18 cellular contexts compared by ENCODE assay signal in genomic region chr1:32309960-32310359, GRCh38. TPM values are rescaled to one million over a fixed set of nuclear protein-coding genes. Genes with fewer than 3 reads are reported as not detected.
DNase-seq lines count a peak whose midpoint lies in the region; ATAC-seq and TF ChIP-seq lines count a peak whose summit lies in the region.
"Had no signal": no experiment of that assay in that cellular context is flagged by ENCODE, and none has a peak within 500 bp of the region (broad histone marks: within the 10 kb centered on the region; RNA-seq: fewer than 3 reads in every experiment).

No MANE protein-coding gene starts in this region.

- POLR2A ChIA-PET in activated CD8-positive, alpha-beta T cell treated with anti-CD3 and anti-CD28 coated beads for 36 hours (lab: Charles Lee), result interaction anchor here (0.6 to 1.3 kb wide), 2 partner anchors 22 to 42 kb away, joined by 3 to 4 read pairs; no protein-coding TSS in a partner anchor

- no peaks in the 10 kb centered on the region for H3K27me3 Mint-ChIP-seq in activated T-cell treated with anti-CD3 and anti-CD28 coated beads, Interleukin-2, amount 50 U/mL, for 72 hours (ENCODE audit: low read depth)
- H3K27me3 Mint-ChIP-seq in activated CD8-positive, alpha-beta T cell treated with anti-CD3 and anti-CD28 coated beads for 36 hours, result no peaks in the 10 kb centered on the region
- peaks cover 4% of the 10 kb centered on the region for H3K27me3 Mint-ChIP-seq in nephron progenitor cell (ENCODE audit: low read depth, poor library complexity)
- H3K27me3 Mint-ChIP-seq: activated CD4-positive, alpha-beta T cell treated with anti-CD3 and anti-CD28 coated beads, Interleukin-2, amount 10 ng/mL, durations not matched to agents 24 days and 14 days had no signal

- no peaks in the 10 kb centered on the region for H3F3A ChIP-seq in MM.1S (ENCODE audit: insufficient read depth, low read length)

- no peak for TF ChIP-seq CTCF in activated CD8-positive, alpha-beta T cell treated with anti-CD3 and anti-CD28 coated beads for 36 hours (IDR thresholded peaks at IDR 0.05)
- TF ChIP-seq CTCF in nephron progenitor cell (IDR thresholded peaks at IDR 0.05), result no peak
- no peak for TF ChIP-seq CTCF in MM.1S (IDR thresholded peaks at IDR 0.05; ENCODE audit: low read length)

- peaks cover 57% of the 10 kb centered on the region for H3K4me1 Mint-ChIP-seq in activated T-cell treated with anti-CD3 and anti-CD28 coated beads, Interleukin-2, amount 50 U/mL, for 72 hours (ENCODE audit: low read depth)
- peaks cover 57% of the 10 kb centered on the region for H3K4me1 Mint-ChIP-seq in activated CD8-positive, alpha-beta T cell treated with anti-CD3 and anti-CD28 coated beads for 36 hours (ENCODE audit: low read depth)
- peaks cover 32% of the 10 kb centered on the region for H3K4me1 Mint-ChIP-seq in nephron progenitor cell

- intact Hi-C loops in activated CD8-positive, alpha-beta T cell treated with anti-CD3 and anti-CD28 coated beads for 36 hours (cut with micrococcal nuclease), result no loop called here

- H3K79me2 ChIP-seq in MM.1S (ENCODE audit: low read length), result peaks cover 95% of the 10 kb centered on the region

- no peak overlapping the region for H2AFZ ChIP-seq in MM.1S (ENCODE audit: low read length)

- H3K9me3 Mint-ChIP-seq in activated T-cell treated with anti-CD3 and anti-CD28 coated beads, Interleukin-2, amount 50 U/mL, for 72 hours, result no peaks in the 10 kb centered on the region
- peaks cover 2% of the 10 kb centered on the region for H3K9me3 Mint-ChIP-seq in activated CD8-positive, alpha-beta T cell treated with anti-CD3 and anti-CD28 coated beads for 36 hours
- H3K9me3 Mint-ChIP-seq in nephron progenitor cell, result peaks cover 11% of the 10 kb centered on the region
- H3K9me3 Mint-ChIP-seq: activated CD4-positive, alpha-beta T cell treated with anti-CD3 and anti-CD28 coated beads, Interleukin-2, amount 10 ng/mL, durations not matched to agents 24 days and 14 days had no signal

- no peak overlapping the region for H3K4me2 ChIP-seq in MM.1S (ENCODE audit: low read depth, low read length)
- H3K4me2 ChIP-seq: KMS-11 had no signal

- H3K4me3 ChIP-seq in MM.1S (ENCODE audit: low read length), result no peak overlapping the region
- H3K4me3 ChIP-seq: coronary artery, tibial artery had no signal

- H3K9me2 ChIP-seq in MM.1S (replicated peaks; ENCODE audit: insufficient read depth, low read length), result no peaks in the 10 kb centered on the region

- H4K20me1 ChIP-seq in MM.1S (ENCODE audit: insufficient read depth, low read length), result 0 out of 2 replicates have a peak, but pooled peaks cover 4% of the 10 kb centered on the region

- no peak for ATAC-seq in activated T-cell treated with anti-CD3 and anti-CD28 coated beads, Interleukin-2, amount 50 U/mL, for 72 hours (replicated peaks in 1 of 2)
- ATAC-seq in activated CD8-positive, alpha-beta T cell treated with anti-CD3 and anti-CD28 coated beads for 36 hours, result no peak
- no peak for ATAC-seq in HG03159 (IDR thresholded peaks at IDR 0.05; ENCODE audit: unreplicated experiment)
- ATAC-seq: activated T-cell treated with anti-CD3 and anti-CD28 coated beads, Interleukin-2, amount 50 U/mL, for 4 hours; esophagus mucosa had no signal

- H3K36me3 ChIP-seq in MM.1S (replicated peaks; ENCODE audit: insufficient read depth, low read length), result peaks cover 5% of the 10 kb centered on the region; the same call in 1 of the 2 replicates

- H3K4me1 ChIP-seq in MM.1S (ENCODE audit: low read length), result no peaks in the 10 kb centered on the region

- H3K4me3 Mint-ChIP-seq in activated T-cell treated with anti-CD3 and anti-CD28 coated beads, Interleukin-2, amount 50 U/mL, for 72 hours, result no peak overlapping the region
- H3K4me3 Mint-ChIP-seq in activated CD8-positive, alpha-beta T cell treated with anti-CD3 and anti-CD28 coated beads for 36 hours, result no peak overlapping the region
- no peak overlapping the region for H3K4me3 Mint-ChIP-seq in nephron progenitor cell
- H3K4me3 Mint-ChIP-seq: activated CD4-positive, alpha-beta T cell treated with anti-CD3 and anti-CD28 coated beads, Interleukin-2, amount 10 ng/mL, durations not matched to agents 24 days and 14 days; activated T-cell treated with anti-CD3 and anti-CD28 coated beads, Interleukin-2, amount 50 U/mL, for 4 hours had no signal

- peaks cover 4 to 23% of the 10 kb centered on the region in 2 donors for H3K36me3 Mint-ChIP-seq in activated T-cell treated with anti-CD3 and anti-CD28 coated beads, Interleukin-2, amount 50 U/mL, for 72 hours (ENCODE audit: insufficient read depth in 2 of 2)
- H3K36me3 Mint-ChIP-seq in activated CD8-positive, alpha-beta T cell treated with anti-CD3 and anti-CD28 coated beads for 36 hours (ENCODE audit: low read depth), result peaks cover 43% of the 10 kb centered on the region
- peaks cover 47% of the 10 kb centered on the region for H3K36me3 Mint-ChIP-seq in nephron progenitor cell (ENCODE audit: low read depth)

- no peak for DNase-seq in activated T-cell treated with anti-CD3 and anti-CD28 coated beads, Interleukin-2, amount 50 U/mL, for 72 hours
- DNase-seq in activated T-cell treated with anti-CD3 and anti-CD28 coated beads, Interleukin-2, amount 50 U/mL, for 48 hours, result no peak
- DNase-seq in activated CD8-positive, alpha-beta T cell treated with anti-CD3 and anti-CD28 coated beads for 36 hours, result no peak
- DNase-seq in nephron progenitor cell (no peak), MM.1S (no peak)
- DNase-seq: activated CD4-positive, alpha-beta T cell treated with anti-CD3 and anti-CD28 coated beads, Interleukin-2, amount 10 ng/mL, durations not matched to agents 24 days and 14 days; activated T-cell treated with anti-CD3 and anti-CD28 coated beads, Interleukin-2, amount 50 U/mL, for 4 hours; aorta; glutamatergic neuron; NCI-H1436; NCI-H446; Right ventricle myocardium superior; stimulated activated CD4-positive, alpha-beta T cell treated with anti-CD3 and anti-CD28 coated beads, Interleukin-2, amount 100 ng/mL, for 48 hours; tibial artery had no signal

- H3K9ac ChIP-seq in MM.1S (ENCODE audit: low read length), result no peak overlapping the region
- H3K9ac ChIP-seq: KMS-11 had no signal

- H3K9me3 ChIP-seq in MM.1S (replicated peaks; ENCODE audit: insufficient read depth, low read length), result no peaks in the 10 kb centered on the region
- H3K9me3 ChIP-seq: tibial artery had no signal

- H3K27me3 ChIP-seq in MM.1S (replicated peaks; ENCODE audit: insufficient read depth, low read length), result no peaks in the 10 kb centered on the region
- H3K27me3 ChIP-seq: tibial artery had no signal

- CTCF ChIA-PET in activated CD8-positive, alpha-beta T cell treated with anti-CD3 and anti-CD28 coated beads for 36 hours (lab: Charles Lee), result interaction anchor here (1.7 kb wide), 1 partner anchor 19 kb away, joined by 4 read pairs; no protein-coding TSS in a partner anchor

- peak overlapping the region; percentile 1 for H3K27ac Mint-ChIP-seq in activated T-cell treated with anti-CD3 and anti-CD28 coated beads, Interleukin-2, amount 50 U/mL, for 72 hours
- peak overlapping the region; percentile 55 for H3K27ac Mint-ChIP-seq in activated CD8-positive, alpha-beta T cell treated with anti-CD3 and anti-CD28 coated beads for 36 hours
- peak overlapping the region; percentile 31 for H3K27ac Mint-ChIP-seq in nephron progenitor cell

- H3K27ac ChIP-seq in MM.1S (ENCODE audit: low read length), result no peak overlapping the region
- H3K27ac ChIP-seq: coronary artery, KMS-11, tibial artery had no signal

RNA-seq across cellular contexts. Expression of gene HDAC1, which starts 18.1 kb away (rescaled TPM):
- total RNA-seq in activated T-cell treated with anti-CD3 and anti-CD28 coated beads, Interleukin-2, amount 50 U/mL, for 72 hours, result 100 to 1,000 TPM; 149 to 157 TPM
- 100 to 1,000 TPM; 126 to 127 TPM for total RNA-seq in activated CD8-positive, alpha-beta T cell treated with anti-CD3 and anti-CD28 coated beads for 36 hours

RNA-seq across cellular contexts. Expression of gene MARCKSL1, which starts 26.1 kb away (rescaled TPM):
- 10 to 100 TPM; 12.3 to 14.9 TPM for total RNA-seq in activated T-cell treated with anti-CD3 and anti-CD28 coated beads, Interleukin-2, amount 50 U/mL, for 72 hours
- total RNA-seq in activated CD8-positive, alpha-beta T cell treated with anti-CD3 and anti-CD28 coated beads for 36 hours, result 10 to 100 TPM; 31.2 to 33.5 TPM

RNA-seq across cellular contexts. Expression of gene FAM229A, which starts 52.3 kb away (rescaled TPM):
- total RNA-seq in activated T-cell treated with anti-CD3 and anti-CD28 coated beads, Interleukin-2, amount 50 U/mL, for 72 hours, result 10 to 100 TPM in 1 of 2 donors, 1 to 10 TPM in 1; 9.2 to 14.0 TPM
- total RNA-seq in activated CD8-positive, alpha-beta T cell treated with anti-CD3 and anti-CD28 coated beads for 36 hours, result 1 to 10 TPM; 4.6 to 5.5 TPM

RNA-seq across cellular contexts. Expression of gene TSSK3, which starts 52.4 kb away (rescaled TPM):
- 1 to 10 TPM; 1.2 to 1.9 TPM for total RNA-seq in activated T-cell treated with anti-CD3 and anti-CD28 coated beads, Interleukin-2, amount 50 U/mL, for 72 hours
- total RNA-seq in activated CD8-positive, alpha-beta T cell treated with anti-CD3 and anti-CD28 coated beads for 36 hours, result under 1 TPM; 0.85 to 0.90 TPM

RNA-seq across cellular contexts. Expression of gene LCK, which starts 58.9 kb away (rescaled TPM):
- total RNA-seq in activated T-cell treated with anti-CD3 and anti-CD28 coated beads, Interleukin-2, amount 50 U/mL, for 72 hours, result 100 to 1,000 TPM; 227 to 254 TPM
- total RNA-seq in activated CD8-positive, alpha-beta T cell treated with anti-CD3 and anti-CD28 coated beads for 36 hours, result 100 to 1,000 TPM; 289 to 292 TPM

Comparison
In these comparisons a context has a peak if more than half of its experiments do, and no peak if none do; other contexts are left out.
1. H3K27ac Mint-ChIP-seq: peak in every context shown above with its lines; median percentile 55 in activated CD8-positive, alpha-beta T cell treated with anti-CD3 and anti-CD28 coated beads for 36 hours; 31 in nephron progenitor cell; 1 in activated T-cell treated with anti-CD3 and anti-CD28 coated beads, Interleukin-2, amount 50 U/mL, for 72 hours.